Comparison of ENCODE assay signal across 8 cellular contexts in the genomic region with DNA sequence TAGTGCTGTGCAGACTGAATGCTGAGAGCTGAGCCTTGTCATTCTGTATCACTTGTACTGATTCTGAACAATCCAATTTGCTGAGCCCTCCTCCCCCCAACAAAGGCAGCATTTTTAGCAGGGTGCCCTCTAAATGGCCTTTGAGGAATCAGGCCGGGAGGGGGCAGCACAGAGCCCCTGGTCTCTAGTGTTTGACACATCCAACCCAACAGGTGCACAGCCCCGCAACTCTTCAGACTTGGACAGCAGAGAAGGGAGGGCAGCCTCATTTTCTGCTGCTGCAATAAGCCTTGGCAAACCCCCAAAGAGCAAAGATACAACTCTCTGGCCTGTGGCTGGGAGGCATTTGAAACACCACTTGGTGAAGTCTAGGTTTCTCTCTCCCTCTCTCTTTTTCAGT. TPM values are rescaled to one million over a fixed set of nuclear protein-coding genes. Genes with fewer than 3 reads are reported as not detected.
A peak's percentile ranks its signal among the peaks of the same experiment; 100 is the strongest.
DNase-seq lines count a peak whose midpoint lies in the region; ATAC-seq and TF ChIP-seq lines count a peak whose summit lies in the region.

No MANE protein-coding gene starts in this region.

- H3K27me3 ChIP-seq in CD4-positive, alpha-beta memory T cell (ENCODE audit: insufficient read depth, low read length) = no peaks in the 10 kb centered on the region
- H3K27me3 ChIP-seq in cardiac muscle cell = no peaks in the 10 kb centered on the region
- H3K27me3 ChIP-seq in skeletal muscle tissue (ENCODE audit: control insufficient read depth in 3 of 3, insufficient read depth in 3 of 3, low read length in 3 of 3) = no peaks in the 10 kb centered on the region

- H3K4me1 Mint-ChIP-seq in CD4-positive, alpha-beta memory T cell = no peaks in the 10 kb centered on the region

- CTCF ChIA-PET in CD4-positive, alpha-beta memory T cell (lab: Charles Lee; ENCODE audit: partially characterized antibody) = interaction anchor here (1.0 to 2.2 kb wide), 12 partner anchors 9 to 115 kb away, joined by 3 to 18 read pairs (median 4); a partner anchor contains a TSS

- H3K4me3 Mint-ChIP-seq in CD4-positive, alpha-beta memory T cell = no peak overlapping the region

- no peak overlapping the region for H3K4me3 ChIP-seq in CD4-positive, alpha-beta memory T cell (ENCODE audit: low read length in 2 of 2)
- no peak overlapping the region for H3K4me3 ChIP-seq in cardiac muscle cell
- peak overlapping the region; percentile 49 to 73 (median 52) for H3K4me3 ChIP-seq in skeletal muscle tissue (ENCODE audit: low read length in 3 of 3)

- POLR2A ChIA-PET in CD4-positive, alpha-beta memory T cell (lab: Charles Lee; ENCODE audit: partially characterized antibody) = no interaction called here

- H3K9ac ChIP-seq in skeletal muscle tissue (ENCODE audit: low read depth in 1 of 3, low read length in 3 of 3) = peak overlapping the region in 2 of 3 donors; percentile 51 to 88

- H3K27ac Mint-ChIP-seq in CD4-positive, alpha-beta memory T cell = no peak overlapping the region

- H3K27me3 Mint-ChIP-seq in CD4-positive, alpha-beta memory T cell = peaks cover 2 to 4% of the 10 kb centered on the region in 2 donors

- ATAC-seq in GM19463 (IDR thresholded peaks at IDR 0.05; ENCODE audit: unreplicated experiment) (peak; percentile 84), GM19455 (IDR thresholded peaks at IDR 0.05; ENCODE audit: unreplicated experiment) (no peak)

- H3K4me1 ChIP-seq in CD4-positive, alpha-beta memory T cell (ENCODE audit: insufficient read depth, low read length) = no peaks in the 10 kb centered on the region
- H3K4me1 ChIP-seq in cardiac muscle cell (ENCODE audit: low read depth) (peaks cover 30% of the 10 kb centered on the region), skeletal muscle tissue (ENCODE audit: control insufficient read depth in 3 of 3, insufficient read depth in 3 of 3, low read length in 3 of 3) (peaks cover 19 to 31% (median 31%) of the 10 kb centered on the region in 3 donors)

- peak; percentile 19 to 44 (median 31) for DNase-seq in CD4-positive, alpha-beta memory T cell
- DNase-seq in NCI-H2107 treated with DMSO at 0.1 percent for 48 hours (lab: John Stamatoyannopoulos, UW; ENCODE audit: unreplicated experiment) (peak; percentile 8), cardiac muscle cell (ENCODE audit: low read depth in 1 of 2, low spot score in 1 of 2) (peak; percentile 17 to 71), foreskin melanocyte (no peak)
- DNase-seq in activated T-cell treated with anti-CD3 and anti-CD28 coated beads, Interleukin-2, amount 50 U/mL, for 1 hour = peak; percentile 58

- H3K9me3 Mint-ChIP-seq in CD4-positive, alpha-beta memory T cell = no peaks in the 10 kb centered on the region

- H3K27ac ChIP-seq in CD4-positive, alpha-beta memory T cell (ENCODE audit: low read depth, low read length) = no peak overlapping the region
- H3K27ac ChIP-seq in cardiac muscle cell (peak overlapping the region; percentile 86), skeletal muscle tissue (ENCODE audit: low read depth, low read length) (peak overlapping the region; percentile 91)

- intact Hi-C loops in CD4-positive, alpha-beta memory T cell (cut with micrococcal nuclease) = loop anchor here (1.0 kb wide), 1 partner anchor 110 kb away; no protein-coding TSS in a partner anchor

- TF ChIP-seq CTCF in cardiac muscle cell (IDR thresholded peaks at IDR 0.05; ENCODE audit: low read depth, low read length) = peak; percentile 49

- no peaks in the 10 kb centered on the region for H3K36me3 ChIP-seq in CD4-positive, alpha-beta memory T cell (ENCODE audit: insufficient read depth, low read length)
- H3K36me3 ChIP-seq in cardiac muscle cell (no peaks in the 10 kb centered on the region), skeletal muscle tissue (ENCODE audit: control insufficient read depth in 3 of 3, insufficient read depth in 3 of 3, low read length in 3 of 3) (peaks cover 0 to 8% (median 0%) of the 10 kb centered on the region in 3 donors)

- H3K36me3 Mint-ChIP-seq in CD4-positive, alpha-beta memory T cell = no peaks in the 10 kb centered on the region

- H3K9me3 ChIP-seq in CD4-positive, alpha-beta memory T cell (ENCODE audit: control insufficient read depth in 1 of 2, low read length in 2 of 2) = no peaks in the 10 kb centered on the region
- H3K9me3 ChIP-seq in cardiac muscle cell (ENCODE audit: low read depth) = no peaks in the 10 kb centered on the region
- H3K9me3 ChIP-seq in skeletal muscle tissue (ENCODE audit: control insufficient read depth in 3 of 3, low read length in 3 of 3) = no peaks in the 10 kb centered on the region

RNA-seq across cellular contexts. Expression of a gene that starts 3.4 kb away (rescaled TPM):
- not detected for total RNA-seq in CD4-positive, alpha-beta memory T cell
- polyA plus RNA-seq in CD4-positive, alpha-beta memory T cell = not detected
- total RNA-seq in cardiac muscle cell (0.11 and 0.45 TPM in 2 replicates), skeletal muscle tissue (220 TPM)
- 0.34 TPM in 1 of 2 replicates, not detected in the other for polyA plus RNA-seq in cardiac muscle cell

RNA-seq across cellular contexts. Expression of a gene that starts 54.1 kb away (rescaled TPM):
- total RNA-seq in CD4-positive, alpha-beta memory T cell = 1 to 10 TPM in 1 of 2 experiments, under 1 TPM in 1; 0.76 to 1.1 TPM
- under 1 TPM; 0.27 to 0.80 TPM for polyA plus RNA-seq in CD4-positive, alpha-beta memory T cell
- total RNA-seq in cardiac muscle cell (2.3 and 3.1 TPM in 2 replicates), skeletal muscle tissue (3.1 TPM)
- 5.2 and 9.0 TPM in 2 replicates for polyA plus RNA-seq in cardiac muscle cell

Comparison
In these comparisons a context has a peak if more than half of its experiments do, and no peak if none do; other contexts are left out.
1. H3K4me3 ChIP-seq: peak in skeletal muscle tissue (3 of 3); none in CD4-positive, alpha-beta memory T cell (0 of 2) and cardiac muscle cell (single experiment).
2. RNA of a gene that starts 3.4 kb away (total RNA-seq): 220 TPM in skeletal muscle tissue (single experiment); 0.11 to 0.45 TPM in cardiac muscle cell and not detected in CD4-positive, alpha-beta memory T cell; every median in the first group is over 100 times any median in the second.